ENCODE assay signal across 8 cellular contexts in genomic region chr9:97013151-97014132, GRCh38. TPM values are rescaled to one million over a fixed set of nuclear protein-coding genes. Genes with fewer than 3 reads are reported as not detected.
A peak's percentile ranks its signal among the peaks of the same experiment; 100 is the strongest.
DNase-seq lines count a peak whose midpoint lies in the region; ATAC-seq and TF ChIP-seq lines count a peak whose summit lies in the region.
"Not testable (repeated sequence)": the region's sequence is repeated elsewhere in the genome, so short reads cannot be mapped to it uniquely, and the experiment has no call there.

No MANE protein-coding gene starts in this region.

- peak overlapping the region; percentile 84 to 96 (median 93) for H3K4me3 Mint-ChIP-seq in naive thymus-derived CD4-positive, alpha-beta T cell
- peak overlapping the region; percentile 78 for H3K4me3 Mint-ChIP-seq in stimulated activated effector memory CD8-positive, alpha-beta T cell treated with anti-CD3 and anti-CD28 coated beads, Interleukin-12 subunit alpha, Interleukin-12 subunit beta, amount 100 ng/mL, for 72 hours

- TF ChIP-seq CTCF in fibroblast of lung (conservative IDR thresholded peaks at IDR 0.05 in 1 of 2, IDR thresholded peaks at IDR 0.05 in 1 of 2; ENCODE audit: low read depth in 1 of 2, low read length in 2 of 2), result not testable (repeated sequence)

- not testable (repeated sequence) for H3K4me1 ChIP-seq in fibroblast of lung (ENCODE audit: control insufficient read depth, extremely low read depth, insufficient read depth, low read length); naive thymus-derived CD4-positive, alpha-beta T cell (ENCODE audit: control insufficient read depth in 2 of 2, insufficient read depth in 2 of 2, low read length in 2 of 2)

- not testable (repeated sequence) for H3K27me3 ChIP-seq in fibroblast of lung (ENCODE audit: control insufficient read depth, insufficient read depth, low read length); naive thymus-derived CD4-positive, alpha-beta T cell (ENCODE audit: control insufficient read depth in 2 of 2, insufficient read depth in 2 of 2, low read length in 2 of 2)

- peak; percentile 80 for ATAC-seq in GM21825 (IDR thresholded peaks at IDR 0.05; ENCODE audit: unreplicated experiment)
- ATAC-seq in naive thymus-derived CD4-positive, alpha-beta T cell, result peak; percentile 98
- peak; percentile 96 for ATAC-seq in stimulated activated effector memory CD8-positive, alpha-beta T cell treated with anti-CD3 and anti-CD28 coated beads, Interleukin-12 subunit alpha, Interleukin-12 subunit beta, amount 100 ng/mL, for 72 hours

- H3K27ac ChIP-seq in KOPT-K1 (ENCODE audit: low read depth, low read length, poor library complexity, severe bottlenecking) (peak overlapping the region; percentile 52), fibroblast of lung (ENCODE audit: insufficient read depth, low read length) (peak overlapping the region; percentile 67)
- H3K27ac ChIP-seq in naive thymus-derived CD4-positive, alpha-beta T cell (ENCODE audit: low read depth, low read length), result peak overlapping the region; percentile 79

- H3K9me3 ChIP-seq in KOPT-K1 (ENCODE audit: insufficient read depth, low read length, poor library complexity, severe bottlenecking); fibroblast of lung (ENCODE audit: control insufficient read depth, insufficient read depth, low read depth, low read length); naive thymus-derived CD4-positive, alpha-beta T cell (ENCODE audit: control insufficient read depth in 2 of 3, low read length in 3 of 3): not testable (repeated sequence)

- CTCF ChIA-PET in naive thymus-derived CD4-positive, alpha-beta T cell (lab: Charles Lee), result not testable (repeated sequence)

- POLR2A ChIA-PET in naive thymus-derived CD4-positive, alpha-beta T cell (lab: Charles Lee), result not testable (repeated sequence)

- H3K27me3 Mint-ChIP-seq in naive thymus-derived CD4-positive, alpha-beta T cell, result not testable (repeated sequence)

- peak overlapping the region; percentile 42 for H3K9ac ChIP-seq in fibroblast of lung (ENCODE audit: insufficient read depth, low read length)

- peak overlapping the region; percentile 54 to 64 (median 57) for H3K4me3 ChIP-seq in fibroblast of lung (replicated peaks in 1 of 4; ENCODE audit: control extremely low read depth in 1 of 4, insufficient read depth in 1 of 4, low read depth in 3 of 4, low read length in 4 of 4)
- peak overlapping the region; percentile 72 for H3K4me3 ChIP-seq in naive thymus-derived CD4-positive, alpha-beta T cell (ENCODE audit: low read length)

- not testable (repeated sequence) for H4K20me1 ChIP-seq in fibroblast of lung (ENCODE audit: control insufficient read depth, extremely low read depth, insufficient read depth, low read length)

- not testable (repeated sequence) for H3K9me3 Mint-ChIP-seq in naive thymus-derived CD4-positive, alpha-beta T cell; stimulated activated effector memory CD8-positive, alpha-beta T cell treated with anti-CD3 and anti-CD28 coated beads, Interleukin-12 subunit alpha, Interleukin-12 subunit beta, amount 100 ng/mL, for 72 hours

- not testable (repeated sequence) for H3K36me3 ChIP-seq in KOPT-K1 (ENCODE audit: insufficient read depth, low read length); fibroblast of lung (ENCODE audit: control insufficient read depth, insufficient read depth, low read length); naive thymus-derived CD4-positive, alpha-beta T cell (ENCODE audit: control insufficient read depth in 2 of 3, insufficient read depth in 3 of 3, low read length in 3 of 3)

- peak overlapping the region; percentile 78 for H3K4me2 ChIP-seq in fibroblast of lung (ENCODE audit: extremely low read depth, insufficient read depth, low read length)

- not testable (repeated sequence) for H3K36me3 Mint-ChIP-seq in naive thymus-derived CD4-positive, alpha-beta T cell; stimulated activated effector memory CD8-positive, alpha-beta T cell treated with anti-CD3 and anti-CD28 coated beads, Interleukin-12 subunit alpha, Interleukin-12 subunit beta, amount 100 ng/mL, for 72 hours

- H2AFZ ChIP-seq in fibroblast of lung (ENCODE audit: low read length), result peak overlapping the region; percentile 82

- peaks cover 7 to 24% (median 19%) of the 10 kb centered on the region in 7 donors for H3K4me1 Mint-ChIP-seq in naive thymus-derived CD4-positive, alpha-beta T cell
- not testable (repeated sequence) for H3K4me1 Mint-ChIP-seq in stimulated activated effector memory CD8-positive, alpha-beta T cell treated with anti-CD3 and anti-CD28 coated beads, Interleukin-12 subunit alpha, Interleukin-12 subunit beta, amount 100 ng/mL, for 72 hours

- H3K79me2 ChIP-seq in fibroblast of lung (ENCODE audit: control insufficient read depth, insufficient read depth, low read length), result not testable (repeated sequence)

- H3K27ac Mint-ChIP-seq in naive thymus-derived CD4-positive, alpha-beta T cell, result peak overlapping the region; percentile 86 to 97 (median 93)
- H3K27ac Mint-ChIP-seq in stimulated activated effector memory CD8-positive, alpha-beta T cell treated with anti-CD3 and anti-CD28 coated beads, Interleukin-12 subunit alpha, Interleukin-12 subunit beta, amount 100 ng/mL, for 72 hours, result peak overlapping the region; percentile 88

- DNase-seq in DMS79 (lab: John Stamatoyannopoulos, UW) (peak; percentile 43), RKO (ENCODE audit: low spot score) (peak; percentile 90), fibroblast of lung (ENCODE audit: low read depth in 2 of 2) (peak; percentile 65 to 74)
- DNase-seq in activated T-helper 1 cell treated with anti-CD3 and anti-CD28 coated beads, Interleukin-2, amount 50 U/mL, for 16 hours (ENCODE audit: low read depth in 1 of 2, low spot score in 1 of 2), result peak; percentile 29 to 65
- DNase-seq in naive thymus-derived CD4-positive, alpha-beta T cell, result peak; percentile 50 to 79 (median 72)
- peak; percentile 56 to 85 for DNase-seq in stimulated activated effector memory CD8-positive, alpha-beta T cell treated with anti-CD3 and anti-CD28 coated beads, Interleukin-12 subunit alpha, Interleukin-12 subunit beta, amount 100 ng/mL, for 72 hours (ENCODE audit: low spot score in 2 of 2)

- intact Hi-C loops in naive thymus-derived CD4-positive, alpha-beta T cell (cut with micrococcal nuclease), result loop anchor here in 1 of 2 donors (5.0 kb wide), 1 partner anchor 224 kb away; no protein-coding TSS in a partner anchor

RNA-seq across cellular contexts. Expression of gene CTSV, which starts 25.5 kb away (rescaled TPM):
- under 0.01 and 0.66 TPM in 2 replicates for total RNA-seq in fibroblast of lung
- polyA plus RNA-seq in fibroblast of lung, result 0.25 and 0.63 TPM in 2 replicates
- polyA plus RNA-seq in fibroblast of lung (2012), result 0.16 and 0.47 TPM in 2 replicates
- polyA minus RNA-seq in fibroblast of lung (ENCODE audit: low replicate concordance), result not detected in 2 replicates
- total RNA-seq in naive thymus-derived CD4-positive, alpha-beta T cell, result under 1 TPM in 2 of 5 experiments, not detected in 3; 0.21 to 0.24 TPM
- not detected for polyA plus RNA-seq in naive thymus-derived CD4-positive, alpha-beta T cell

Comparison
In these comparisons a context has a peak if more than half of its experiments do, and no peak if none do; other contexts are left out.
1. Peak in every context shown above with its lines: DNase-seq, ATAC-seq, H3K4me3 ChIP-seq and H3K27ac ChIP-seq.